Comparison of ENCODE assay signal across 8 cellular contexts in the genomic region with DNA sequence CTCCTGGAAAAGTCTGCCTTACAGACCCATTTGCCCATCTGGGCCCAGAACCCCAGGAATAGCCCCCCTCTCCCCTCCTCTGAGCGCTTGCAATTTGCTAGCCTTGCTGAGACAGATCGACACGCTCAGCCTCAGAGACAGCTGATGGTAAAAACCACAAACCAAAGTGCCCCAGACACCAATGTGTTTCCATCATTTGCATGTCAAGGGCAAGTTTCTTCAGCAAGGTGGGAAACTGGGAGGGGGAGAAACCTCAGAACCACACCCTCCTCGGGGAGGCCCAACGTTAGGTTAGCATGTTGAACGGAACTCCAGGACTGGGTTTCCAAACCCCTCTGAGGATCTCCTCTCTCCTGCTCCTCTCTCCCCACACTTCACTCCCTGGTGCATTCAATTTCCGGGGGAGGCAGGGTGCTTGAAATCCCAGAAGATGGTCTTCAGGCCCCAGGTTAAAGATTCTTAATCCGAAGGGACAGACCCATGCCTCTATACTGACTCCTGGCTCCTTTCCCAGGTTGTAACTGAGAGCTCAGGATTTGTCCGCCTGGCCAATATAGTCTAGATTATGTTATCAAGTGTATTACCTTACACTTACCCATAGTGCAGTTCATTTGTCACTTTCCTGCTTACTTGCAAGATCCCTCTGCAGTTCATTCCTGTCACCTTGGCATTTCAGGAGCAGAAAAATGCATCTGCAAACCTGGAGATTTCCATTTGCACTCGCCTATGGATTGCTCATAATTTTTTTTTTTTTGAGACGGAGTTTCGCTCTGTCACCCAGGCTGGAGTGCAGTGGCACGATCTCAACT. TPM values are rescaled to one million over a fixed set of nuclear protein-coding genes. Genes with fewer than 3 reads are reported as not detected.
DNase-seq lines count a peak whose midpoint lies in the region; ATAC-seq and TF ChIP-seq lines count a peak whose summit lies in the region.

No MANE protein-coding gene starts in this region.

- peaks cover 48% of the 10 kb centered on the region for H3K27me3 Mint-ChIP-seq in WTC11 (ENCODE audit: low read depth)

- H3K27ac Mint-ChIP-seq in WTC11, result no peak overlapping the region

- peaks cover 43% of the 10 kb centered on the region for H3K4me1 Mint-ChIP-seq in WTC11

- no peaks in the 10 kb centered on the region for H3K36me3 ChIP-seq in esophagus muscularis mucosa

- H3K4me3 Mint-ChIP-seq in WTC11, result peak overlapping the region; percentile 66

- no peaks in the 10 kb centered on the region for H3K9me3 Mint-ChIP-seq in WTC11

- intact Hi-C loops in esophagus muscularis mucosa (cut with DNase I), result no loop called here

- peak overlapping the region in 1 of 4 donors; percentile 84 for H3K4me3 ChIP-seq in esophagus muscularis mucosa

- no peak for TF ChIP-seq EP300 in esophagus muscularis mucosa (IDR thresholded peaks at IDR 0.05)

- TF ChIP-seq CTCF in WTC11 (IDR thresholded peaks at IDR 0.05), result no peak
- no peak for TF ChIP-seq CTCF in esophagus muscularis mucosa (IDR thresholded peaks at IDR 0.05)

- TF ChIP-seq POLR2A in esophagus muscularis mucosa (IDR thresholded peaks at IDR 0.05; ENCODE audit: low read depth), result no peak

- H3K9me3 ChIP-seq in esophagus muscularis mucosa, result no peaks in the 10 kb centered on the region

- 57% methylated on average over 13 of the region's 13 CpGs for WGBS in esophagus muscularis mucosa

- no peaks in the 10 kb centered on the region for H3K36me3 Mint-ChIP-seq in WTC11

- POLR2A ChIA-PET in WTC11 (lab: Charles Lee), result interaction anchor here (1.5 kb wide), 1 partner anchor 21 kb away, joined by 6 read pairs; no protein-coding TSS in a partner anchor

- ATAC-seq in HG03159 (IDR thresholded peaks at IDR 0.05; ENCODE audit: unreplicated experiment), result peak; percentile 51
- ATAC-seq in WTC11, result peak; percentile 12

- H3K4me1 ChIP-seq in esophagus muscularis mucosa, result peaks cover 37 to 49% (median 42%) of the 10 kb centered on the region in 4 donors

- CTCF ChIA-PET in WTC11 (lab: Charles Lee), result interaction anchor here (0.9 to 5.8 kb wide), 19 partner anchors 10 to 173 kb away, joined by 3 to 54 read pairs (median 7); no protein-coding TSS in a partner anchor

- peak; percentile 16 for DNase-seq in stimulated activated CD4-positive, alpha-beta T cell treated with anti-CD3 and anti-CD28 coated beads, Interleukin-12 subunit alpha, Interleukin-12 subunit beta, amount 100 ng/mL, for 4 hours
- no peak for DNase-seq in stimulated activated CD4-positive, alpha-beta T cell treated with anti-CD3 and anti-CD28 coated beads, Interleukin-2, amount 100 ng/mL, for 48 hours
- DNase-seq in WTC11 (ENCODE audit: low spot score) (no peak), esophagus muscularis mucosa (ENCODE audit: extremely low spot score) (no peak), midbrain (lab: John Stamatoyannopoulos, UW) (no peak), NCI-H2196 treated with DMSO at 0.1 percent for 48 hours (lab: John Stamatoyannopoulos, UW; ENCODE audit: unreplicated experiment) (no peak)
- DNase-seq in stimulated activated naive CD4-positive, alpha-beta T cell (lab: John Stamatoyannopoulos, UW), result peak in 5 of 6 experiments; percentile 5 to 23 (median 20)

- H3K27me3 ChIP-seq in esophagus muscularis mucosa, result no peaks in the 10 kb centered on the region

- peak overlapping the region; percentile 96 to 100 (median 99) for H3K27ac ChIP-seq in esophagus muscularis mucosa (replicated peaks in 1 of 4)

TF ChIP-seq in WTC11, 78 proteins besides CTCF, POLR2A, EP300 and RAD21:
- TF ChIP-seq, protein P1, sequence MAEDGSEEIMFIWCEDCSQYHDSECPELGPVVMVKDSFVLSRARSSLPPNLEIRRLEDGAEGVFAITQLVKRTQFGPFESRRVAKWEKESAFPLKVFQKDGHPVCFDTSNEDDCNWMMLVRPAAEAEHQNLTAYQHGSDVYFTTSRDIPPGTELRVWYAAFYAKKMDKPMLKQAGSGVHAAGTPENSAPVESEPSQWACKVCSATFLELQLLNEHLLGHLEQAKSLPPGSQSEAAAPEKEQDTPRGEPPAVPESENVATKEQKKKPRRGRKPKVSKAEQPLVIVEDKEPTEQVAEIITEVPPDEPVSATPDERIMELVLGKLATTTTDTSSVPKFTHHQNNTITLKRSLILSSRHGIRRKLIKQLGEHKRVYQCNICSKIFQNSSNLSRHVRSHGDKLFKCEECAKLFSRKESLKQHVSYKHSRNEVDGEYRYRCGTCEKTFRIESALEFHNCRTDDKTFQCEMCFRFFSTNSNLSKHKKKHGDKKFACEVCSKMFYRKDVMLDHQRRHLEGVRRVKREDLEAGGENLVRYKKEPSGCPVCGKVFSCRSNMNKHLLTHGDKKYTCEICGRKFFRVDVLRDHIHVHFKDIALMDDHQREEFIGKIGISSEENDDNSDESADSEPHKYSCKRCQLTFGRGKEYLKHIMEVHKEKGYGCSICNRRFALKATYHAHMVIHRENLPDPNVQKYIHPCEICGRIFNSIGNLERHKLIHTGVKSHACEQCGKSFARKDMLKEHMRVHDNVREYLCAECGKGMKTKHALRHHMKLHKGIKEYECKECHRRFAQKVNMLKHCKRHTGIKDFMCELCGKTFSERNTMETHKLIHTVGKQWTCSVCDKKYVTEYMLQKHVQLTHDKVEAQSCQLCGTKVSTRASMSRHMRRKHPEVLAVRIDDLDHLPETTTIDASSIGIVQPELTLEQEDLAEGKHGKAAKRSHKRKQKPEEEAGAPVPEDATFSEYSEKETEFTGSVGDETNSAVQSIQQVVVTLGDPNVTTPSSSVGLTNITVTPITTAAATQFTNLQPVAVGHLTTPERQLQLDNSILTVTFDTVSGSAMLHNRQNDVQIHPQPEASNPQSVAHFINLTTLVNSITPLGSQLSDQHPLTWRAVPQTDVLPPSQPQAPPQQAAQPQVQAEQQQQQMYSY (CRISPR knock-in tag; IDR thresholded peaks at IDR 0.05), result 0 out of 2 replicates have a peak, but pooled peaks have one; percentile 52
- no peak for TF ChIP-seq MXD4 (CRISPR knock-in tag; IDR thresholded peaks at IDR 0.05; ENCODE audit: borderline replicate concordance)
TF ChIP-seq in WTC11: peak in this region for 1.

RNA-seq across cellular contexts. Expression of a gene that starts 1.3 kb away (rescaled TPM):
- total RNA-seq in WTC11 (2021) (6.5 to 12.2 TPM (median 9.4 TPM) in 3 replicates), esophagus muscularis mucosa (10 to 100 TPM; 30.3 to 72.2 (median 51.2) TPM)

RNA-seq across cellular contexts. Expression of a gene that starts 31.5 kb away (rescaled TPM):
- total RNA-seq in WTC11 (2021) (43.1 to 43.8 TPM (median 43.3 TPM) in 3 replicates), esophagus muscularis mucosa (100 to 1,000 TPM in 3 of 4 donors, 10 to 100 TPM in 1; 98.9 to 154 (median 121) TPM)

RNA-seq across cellular contexts. Expression of a gene that starts 50.5 kb away (rescaled TPM):
- 349 to 387 TPM (median 366 TPM) in 3 replicates for total RNA-seq in WTC11 (2021)
- 100 to 1,000 TPM; 136 to 185 (median 156) TPM for total RNA-seq in esophagus muscularis mucosa

Comparison
In these comparisons a context has a peak if more than half of its experiments do, and no peak if none do; other contexts are left out.
1. DNase-seq: peak in stimulated activated CD4-positive, alpha-beta T cell treated with anti-CD3 and anti-CD28 coated beads, Interleukin-12 subunit alpha, Interleukin-12 subunit beta, amount 100 ng/mL, for 4 hours (single experiment) and stimulated activated naive CD4-positive, alpha-beta T cell (5 of 6); none in stimulated activated CD4-positive, alpha-beta T cell treated with anti-CD3 and anti-CD28 coated beads, Interleukin-2, amount 100 ng/mL, for 48 hours (0 of 2), WTC11 (single experiment), esophagus muscularis mucosa (single experiment), midbrain (single experiment) and NCI-H2196 treated with DMSO at 0.1 percent for 48 hours (single experiment).